Comparison of ENCODE assay signal across 1 cellular context in the genomic region with DNA sequence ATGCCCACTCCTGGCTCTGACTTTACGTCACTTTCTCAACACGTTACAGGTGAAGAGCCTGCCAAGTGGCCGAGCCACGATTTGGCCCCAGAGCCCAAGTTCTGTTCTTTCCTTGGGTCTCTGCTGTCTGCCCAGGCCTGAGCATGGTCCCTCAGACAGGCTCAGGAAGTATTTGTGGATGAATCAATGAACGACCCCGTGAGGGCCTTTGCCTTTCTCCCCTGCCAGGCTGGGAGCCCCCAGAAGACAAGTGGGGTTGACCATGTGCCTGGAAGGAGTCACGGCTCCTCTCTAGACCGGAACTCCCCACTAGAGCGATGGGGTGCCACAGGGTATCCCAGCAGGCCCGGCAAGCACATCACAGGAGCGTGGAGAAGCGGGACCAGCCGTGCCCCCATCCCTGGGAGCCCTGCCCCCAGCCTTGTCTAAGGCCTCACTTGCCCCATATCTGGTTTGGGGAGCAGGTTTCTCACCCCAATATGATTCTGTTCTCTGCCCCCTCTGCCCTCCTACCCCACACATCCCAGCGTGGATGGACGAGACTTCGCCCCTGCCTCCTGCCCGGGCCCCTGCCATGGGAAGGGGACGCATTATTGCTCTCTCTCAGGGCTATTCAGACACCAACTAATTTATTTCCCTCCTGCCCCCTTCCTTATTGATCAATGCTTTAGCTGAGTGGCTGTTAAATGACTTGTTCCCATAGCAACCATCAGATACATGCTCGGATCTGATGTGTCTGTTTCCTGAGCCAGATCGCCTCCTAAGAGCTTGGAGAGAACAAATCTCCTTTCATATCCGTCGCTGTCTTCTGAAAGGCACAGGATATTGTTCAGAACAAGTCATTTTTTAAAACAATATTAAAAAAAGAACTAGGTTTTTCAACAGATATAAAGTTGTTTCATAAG.
TF ChIP-seq lines count a peak whose summit lies in the region.

No MANE protein-coding gene starts in this region.

TF ChIP-seq in SK-N-SH treated with all-trans-retinoic acid at 6 μM for 48 hours, 23 proteins besides CTCF, POLR2A, EP300 and RAD21 (continued from another document):
- TF ChIP-seq, protein P1, sequence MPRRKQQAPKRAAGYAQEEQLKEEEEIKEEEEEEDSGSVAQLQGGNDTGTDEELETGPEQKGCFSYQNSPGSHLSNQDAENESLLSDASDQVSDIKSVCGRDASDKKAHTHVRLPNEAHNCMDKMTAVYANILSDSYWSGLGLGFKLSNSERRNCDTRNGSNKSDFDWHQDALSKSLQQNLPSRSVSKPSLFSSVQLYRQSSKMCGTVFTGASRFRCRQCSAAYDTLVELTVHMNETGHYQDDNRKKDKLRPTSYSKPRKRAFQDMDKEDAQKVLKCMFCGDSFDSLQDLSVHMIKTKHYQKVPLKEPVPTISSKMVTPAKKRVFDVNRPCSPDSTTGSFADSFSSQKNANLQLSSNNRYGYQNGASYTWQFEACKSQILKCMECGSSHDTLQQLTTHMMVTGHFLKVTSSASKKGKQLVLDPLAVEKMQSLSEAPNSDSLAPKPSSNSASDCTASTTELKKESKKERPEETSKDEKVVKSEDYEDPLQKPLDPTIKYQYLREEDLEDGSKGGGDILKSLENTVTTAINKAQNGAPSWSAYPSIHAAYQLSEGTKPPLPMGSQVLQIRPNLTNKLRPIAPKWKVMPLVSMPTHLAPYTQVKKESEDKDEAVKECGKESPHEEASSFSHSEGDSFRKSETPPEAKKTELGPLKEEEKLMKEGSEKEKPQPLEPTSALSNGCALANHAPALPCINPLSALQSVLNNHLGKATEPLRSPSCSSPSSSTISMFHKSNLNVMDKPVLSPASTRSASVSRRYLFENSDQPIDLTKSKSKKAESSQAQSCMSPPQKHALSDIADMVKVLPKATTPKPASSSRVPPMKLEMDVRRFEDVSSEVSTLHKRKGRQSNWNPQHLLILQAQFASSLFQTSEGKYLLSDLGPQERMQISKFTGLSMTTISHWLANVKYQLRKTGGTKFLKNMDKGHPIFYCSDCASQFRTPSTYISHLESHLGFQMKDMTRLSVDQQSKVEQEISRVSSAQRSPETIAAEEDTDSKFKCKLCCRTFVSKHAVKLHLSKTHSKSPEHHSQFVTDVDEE (CRISPR knock-in tag; IDR thresholded peaks at IDR 0.05), result no peak
- TF ChIP-seq ISL1 (CRISPR knock-in tag; IDR thresholded peaks at IDR 0.05) (no peak), OSR1 (CRISPR knock-in tag; IDR thresholded peaks at IDR 0.05) (no peak), ESRRG (CRISPR knock-in tag; IDR thresholded peaks at IDR 0.05) (no peak), GLIS3 (CRISPR knock-in tag; IDR thresholded peaks at IDR 0.05) (no peak), ZNF565 (CRISPR knock-in tag; conservative IDR thresholded peaks at IDR 0.05; ENCODE audit: low read depth) (no peak), ZFP3 (CRISPR knock-in tag; IDR thresholded peaks at IDR 0.05) (no peak), TCF4 (CRISPR knock-in tag; IDR thresholded peaks at IDR 0.05; ENCODE audit: borderline replicate concordance) (no peak), ZC3H10 (CRISPR knock-in tag; IDR thresholded peaks at IDR 0.05) (no peak), PPARA (CRISPR knock-in tag; IDR thresholded peaks at IDR 0.05; ENCODE audit: borderline replicate concordance) (no peak), TOX (CRISPR knock-in tag; IDR thresholded peaks at IDR 0.05; ENCODE audit: borderline replicate concordance) (no peak), RARB (CRISPR knock-in tag; IDR thresholded peaks at IDR 0.05) (no peak)
- TF ChIP-seq, protein P2, sequence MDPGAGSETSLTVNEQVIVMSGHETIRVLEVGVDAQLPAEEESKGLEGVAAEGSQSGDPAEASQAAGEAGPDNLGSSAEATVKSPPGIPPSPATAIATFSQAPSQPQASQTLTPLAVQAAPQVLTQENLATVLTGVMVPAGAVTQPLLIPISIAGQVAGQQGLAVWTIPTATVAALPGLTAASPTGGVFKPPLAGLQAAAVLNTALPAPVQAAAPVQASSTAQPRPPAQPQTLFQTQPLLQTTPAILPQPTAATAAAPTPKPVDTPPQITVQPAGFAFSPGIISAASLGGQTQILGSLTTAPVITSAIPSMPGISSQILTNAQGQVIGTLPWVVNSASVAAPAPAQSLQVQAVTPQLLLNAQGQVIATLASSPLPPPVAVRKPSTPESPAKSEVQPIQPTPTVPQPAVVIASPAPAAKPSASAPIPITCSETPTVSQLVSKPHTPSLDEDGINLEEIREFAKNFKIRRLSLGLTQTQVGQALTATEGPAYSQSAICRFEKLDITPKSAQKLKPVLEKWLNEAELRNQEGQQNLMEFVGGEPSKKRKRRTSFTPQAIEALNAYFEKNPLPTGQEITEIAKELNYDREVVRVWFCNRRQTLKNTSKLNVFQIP (CRISPR knock-in tag; IDR thresholded peaks at IDR 0.05; ENCODE audit: borderline replicate concordance, low read depth), result no peak
- TF ChIP-seq, protein P3, sequence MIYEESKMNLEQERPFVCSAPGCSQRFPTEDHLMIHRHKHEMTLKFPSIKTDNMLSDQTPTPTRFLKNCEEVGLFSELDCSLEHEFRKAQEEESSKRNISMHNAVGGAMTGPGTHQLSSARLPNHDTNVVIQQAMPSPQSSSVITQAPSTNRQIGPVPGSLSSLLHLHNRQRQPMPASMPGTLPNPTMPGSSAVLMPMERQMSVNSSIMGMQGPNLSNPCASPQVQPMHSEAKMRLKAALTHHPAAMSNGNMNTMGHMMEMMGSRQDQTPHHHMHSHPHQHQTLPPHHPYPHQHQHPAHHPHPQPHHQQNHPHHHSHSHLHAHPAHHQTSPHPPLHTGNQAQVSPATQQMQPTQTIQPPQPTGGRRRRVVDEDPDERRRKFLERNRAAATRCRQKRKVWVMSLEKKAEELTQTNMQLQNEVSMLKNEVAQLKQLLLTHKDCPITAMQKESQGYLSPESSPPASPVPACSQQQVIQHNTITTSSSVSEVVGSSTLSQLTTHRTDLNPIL (CRISPR knock-in tag; IDR thresholded peaks at IDR 0.05; ENCODE audit: low read depth), result no peak
